ENCODE assay signal across 15 cellular contexts in the genomic region with DNA sequence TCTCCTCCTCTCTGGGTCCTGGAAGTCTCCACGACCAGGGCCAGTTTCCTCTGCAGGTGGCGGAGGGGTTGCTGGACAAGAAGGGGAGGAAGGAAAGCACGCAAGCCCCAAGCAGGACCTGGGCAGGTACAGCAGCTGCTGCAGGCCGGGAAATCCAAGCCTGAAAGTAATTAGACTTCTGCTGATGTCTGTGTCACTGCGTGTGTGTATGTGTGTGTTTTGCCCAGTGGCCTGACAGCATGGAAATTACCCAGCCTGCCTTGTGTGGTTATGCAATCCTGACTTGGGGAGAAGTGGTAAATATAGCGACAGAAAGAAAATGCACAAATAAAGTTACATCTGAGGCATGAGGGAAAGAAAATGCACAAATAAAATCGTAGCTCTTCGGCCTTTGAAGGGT.
DNase-seq lines count a peak whose midpoint lies in the region; ATAC-seq and TF ChIP-seq lines count a peak whose summit lies in the region.
"Had no signal": no experiment of that assay in that cellular context is flagged by ENCODE, and none has a peak within 500 bp of the region (broad histone marks: within the 10 kb centered on the region; RNA-seq: fewer than 3 reads in every experiment).

No MANE protein-coding gene starts in this region.

- H3K27ac ChIP-seq in substantia nigra (ENCODE audit: low read depth, low read length, poor library complexity, severe bottlenecking): peak overlapping the region; percentile 82
- H3K27ac ChIP-seq: brain microvascular endothelial cell, SJSA1 had no signal

- TF ChIP-seq CTCF in omental fat pad (IDR thresholded peaks at IDR 0.05): no peak

- DNase-seq in M059J (ENCODE audit: low read depth): peak; percentile 2
- DNase-seq in amygdala (lab: John Stamatoyannopoulos, UW): peak in 43 of 56 donors; percentile 11 to 75 (median 37)
- peak; percentile 42 to 60 for DNase-seq in hippocampal formation (lab: John Stamatoyannopoulos, UW)
- DNase-seq in substantia nigra (lab: John Stamatoyannopoulos, UW): peak in 40 of 49 donors; percentile 6 to 75 (median 43)
- DNase-seq in omental fat pad (ENCODE audit: low spot score): no peak
- DNase-seq: activated CD4-positive, CD25-positive, alpha-beta regulatory T cell; activated T-cell treated with anti-CD3 and anti-CD28 coated beads, Interleukin-2, amount 50 U/mL, for 4 hours; brain microvascular endothelial cell; DMS 273 treated with DMSO at 0.1 percent for 48 hours; NCI-H226; stomach had no signal

- ATAC-seq in HG02970 (IDR thresholded peaks at IDR 0.05; ENCODE audit: low FRiP score, unreplicated experiment): no peak
- no peak for ATAC-seq in GM19395 (IDR thresholded peaks at IDR 0.05; ENCODE audit: unreplicated experiment)
- ATAC-seq in HG02870 (IDR thresholded peaks at IDR 0.05; ENCODE audit: unreplicated experiment): no peak
- no peak for ATAC-seq in omental fat pad (ENCODE audit: low FRiP score)
- ATAC-seq: activated T-cell treated with anti-CD3 and anti-CD28 coated beads, Interleukin-2, amount 50 U/mL, for 4 hours had no signal
